36 cellular contexts compared by ENCODE assay signal in genomic region chr1:3034162-3034561, GRCh38. TPM values are rescaled to one million over a fixed set of nuclear protein-coding genes. Genes with fewer than 3 reads are reported as not detected.
"Had no signal": no experiment of that assay in that cellular context is flagged by ENCODE, and none has a peak within 500 bp of the region (broad histone marks: within the 10 kb centered on the region; RNA-seq: fewer than 3 reads in every experiment).

No MANE protein-coding gene starts in this region.

- DNase-seq: activated CD4-positive, alpha-beta T cell treated with anti-CD3 and anti-CD28 coated beads for 36 hours; activated CD4-positive, alpha-beta T cell treated with anti-CD3 and anti-CD28 coated beads, Interleukin-2, amount 50 U/mL, for 48 hours; activated CD4-positive, CD25-positive, alpha-beta regulatory T cell; activated CD8-positive, alpha-beta memory T cell treated with anti-CD3 and anti-CD28 coated beads for 24 hours; activated T-cell treated with anti-CD3 and anti-CD28 coated beads, Interleukin-2, amount 50 U/mL, for 4 hours; effector memory CD4-positive, alpha-beta T cell; erythroblast; gastrocnemius medialis; hippocampal formation; mammary epithelial cell; naive B cell; stimulated activated CD4-positive, alpha-beta T cell treated with anti-CD3 and anti-CD28 coated beads, Interleukin-15, amount 100 ng/mL, for 24 hours; stimulated activated CD4-positive, alpha-beta T cell treated with anti-CD3 and anti-CD28 coated beads, Interleukin-2, amount 100 ng/mL, for 24 hours; stimulated activated naive B cell treated with anti-CD40 and anti-IgM and Interleukin-4, amounts not matched to agents 10 μg/mL and 1 μg/mL and 100 μg/mL, for 72 hours; stomach had no signal

- H3K9me3 Mint-ChIP-seq: activated T-cell treated with anti-CD3 and anti-CD28 coated beads, Interleukin-2, amount 50 U/mL, for 4 hours; activated T-helper 2 cell treated with anti-CD3 and anti-CD28 coated beads, Interferon-gamma antibody, Interleukin-2, Interleukin-4, amounts not matched to agents 10 μg/mL and 5 μg/mL and 100 μg/mL, durations not matched to agents 14 hours and 24 hours and 36 hours; mesothelial cell of epicardium; naive B cell; neural progenitor cell; stimulated activated naive B cell treated with anti-CD40 and anti-IgM and Interleukin-4, amounts not matched to agents 10 μg/mL and 1 μg/mL and 100 μg/mL, for 72 hours; T-cell; T-helper 2 cell treated with Interferon-gamma antibody and Interleukin-4, amounts not matched to agents 5 μg/mL and 100 μg/mL, for 36 hours had no signal

- H3K27ac ChIP-seq: ascending aorta, cardiac muscle cell, coronary artery, dorsolateral prefrontal cortex, gastrocnemius medialis, neural progenitor cell, stomach, tibial artery, upper lobe of right lung had no signal

- H3K36me3 Mint-ChIP-seq: activated naive CD8-positive, alpha-beta T cell; brain; mesothelial cell of epicardium; naive B cell; neural progenitor cell; stimulated activated naive B cell treated with anti-CD40 and anti-IgM and Interleukin-4, amounts not matched to agents 10 μg/mL and 1 μg/mL and 100 μg/mL, for 72 hours; T-cell had no signal

- H3K4me2 ChIP-seq: neural progenitor cell, smooth muscle cell had no signal

- H3K27me3 ChIP-seq: ascending aorta, cardiac muscle cell, neural progenitor cell had no signal

- H3K9ac ChIP-seq: neural progenitor cell had no signal

- H3K4me1 Mint-ChIP-seq: mesothelial cell of epicardium; naive B cell; stimulated activated naive B cell treated with anti-CD40 and anti-IgM and Interleukin-4, amounts not matched to agents 10 μg/mL and 1 μg/mL and 100 μg/mL, for 72 hours had no signal

- ATAC-seq: activated CD4-positive, alpha-beta T cell treated with anti-CD3 and anti-CD28 coated beads for 36 hours; activated T-cell treated with anti-CD3 and anti-CD28 coated beads, Interleukin-2, amount 50 U/mL, for 4 hours; gastrocnemius medialis; left colon; stimulated activated naive B cell treated with anti-CD40 and anti-IgM and Interleukin-4, amounts not matched to agents 10 μg/mL and 1 μg/mL and 100 μg/mL, for 72 hours; upper lobe of right lung had no signal

- H3K4me3 Mint-ChIP-seq: activated CD4-positive, alpha-beta T cell treated with anti-CD3 and anti-CD28 coated beads for 36 hours; activated T-cell treated with anti-CD3 and anti-CD28 coated beads, Interleukin-2, amount 50 U/mL, for 4 hours; brain; mesothelial cell of epicardium; naive B cell; neural progenitor cell; stimulated activated naive B cell treated with anti-CD40 and anti-IgM and Interleukin-4, amounts not matched to agents 10 μg/mL and 1 μg/mL and 100 μg/mL, for 72 hours; T-helper 2 cell treated with Interferon-gamma antibody and Interleukin-4, amounts not matched to agents 5 μg/mL and 100 μg/mL, for 36 hours had no signal

- H3K27ac Mint-ChIP-seq: activated CD4-positive, alpha-beta T cell treated with anti-CD3 and anti-CD28 coated beads for 36 hours; activated naive CD8-positive, alpha-beta T cell; activated T-helper 2 cell treated with anti-CD3 and anti-CD28 coated beads, Interferon-gamma antibody, Interleukin-2, Interleukin-4, amounts not matched to agents 10 μg/mL and 5 μg/mL and 100 μg/mL, durations not matched to agents 14 hours and 24 hours and 36 hours; mesothelial cell of epicardium; naive B cell; neural progenitor cell; progenitor cell of endocrine pancreas; stimulated activated naive B cell treated with anti-CD40 and anti-IgM and Interleukin-4, amounts not matched to agents 10 μg/mL and 1 μg/mL and 100 μg/mL, for 72 hours; T-helper 2 cell treated with Interferon-gamma antibody and Interleukin-4, amounts not matched to agents 5 μg/mL and 100 μg/mL, for 36 hours had no signal

- H3K27me3 Mint-ChIP-seq: activated CD4-positive, alpha-beta T cell treated with anti-CD3 and anti-CD28 coated beads for 36 hours; activated naive CD8-positive, alpha-beta T cell had no signal

- H2AFZ ChIP-seq: neural progenitor cell had no signal

- H3K36me3 ChIP-seq: ascending aorta, cardiac muscle cell, gastrocnemius medialis, neural progenitor cell, stomach, tibial artery, upper lobe of right lung had no signal

- H3K4me3 ChIP-seq: ascending aorta, cardiac muscle cell, coronary artery, dorsolateral prefrontal cortex, gastrocnemius medialis, neural progenitor cell, smooth muscle cell, stomach, tibial artery, upper lobe of right lung had no signal

- H3K4me1 ChIP-seq: gastrocnemius medialis, neural progenitor cell, stomach, tibial artery, upper lobe of right lung had no signal

- H3K9me3 ChIP-seq: ascending aorta, gastrocnemius medialis, stomach, tibial artery, upper lobe of right lung had no signal

RNA-seq across cellular contexts. Expression of gene ACTRT2, which starts 12.9 kb away (rescaled TPM):
- total RNA-seq: activated CD4-positive, alpha-beta T cell treated with anti-CD3 and anti-CD28 coated beads for 36 hours; activated T-cell treated with anti-CD3 and anti-CD28 coated beads, Interleukin-2, amount 50 U/mL, for 4 hours; activated T-helper 2 cell treated with anti-CD3 and anti-CD28 coated beads, Interferon-gamma antibody, Interleukin-2, Interleukin-4, amounts not matched to agents 10 μg/mL and 5 μg/mL and 100 μg/mL, durations not matched to agents 14 hours and 24 hours and 36 hours; ascending aorta; cardiac muscle cell; cerebellum; gastrocnemius medialis; left colon; liver; mammary epithelial cell; mesothelial cell of epicardium; omental fat pad; progenitor cell of endocrine pancreas; renal cortical epithelial cell; smooth muscle cell; stomach; T-cell; upper lobe of right lung had no signal
- polyA plus RNA-seq: cardiac muscle cell, keratinocyte, liver, mammary epithelial cell, smooth muscle cell, stomach had no signal

RNA-seq across cellular contexts. Expression of gene PRDM16, which starts 34.8 kb away (rescaled TPM):
- total RNA-seq: activated T-helper 2 cell treated with anti-CD3 and anti-CD28 coated beads, Interferon-gamma antibody, Interleukin-2, Interleukin-4, amounts not matched to agents 10 μg/mL and 5 μg/mL and 100 μg/mL, durations not matched to agents 14 hours and 24 hours and 36 hours; mammary epithelial cell had no signal
